ENCODE assay signal across 1 cellular context in the genomic region with DNA sequence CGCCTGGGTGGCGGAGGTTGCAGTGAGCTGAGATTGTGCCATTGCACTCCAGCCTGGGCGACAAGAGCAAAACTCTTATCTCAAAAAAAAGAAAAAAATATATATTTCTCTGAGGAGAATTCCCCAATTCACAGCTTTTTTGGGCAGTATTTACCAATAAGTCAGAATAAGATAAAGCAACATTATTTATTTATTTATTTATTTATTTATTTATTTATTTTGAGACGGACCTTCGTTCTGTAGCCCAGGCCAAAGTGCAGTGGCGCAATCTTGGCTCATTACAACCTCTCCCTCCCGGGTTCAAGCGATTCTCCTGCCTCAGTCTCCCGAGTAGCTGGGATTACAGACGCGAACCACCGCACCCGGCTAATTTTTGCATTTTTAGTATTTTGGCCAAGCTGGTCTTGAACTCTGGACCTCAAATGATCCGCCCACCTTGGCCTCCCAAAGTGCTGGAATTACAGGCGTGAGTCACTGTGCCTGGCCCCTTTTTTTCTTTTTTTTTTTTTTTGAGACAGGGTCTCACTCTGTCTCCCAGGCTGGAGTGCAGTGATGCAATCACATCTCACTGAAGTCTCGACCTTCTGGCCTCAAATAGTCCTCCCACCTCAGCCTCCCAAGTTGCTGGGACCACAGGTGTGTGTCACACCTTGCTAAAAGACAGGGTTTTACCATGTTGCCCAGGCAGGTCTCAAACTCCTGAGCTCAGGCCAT. TPM values are rescaled to one million over a fixed set of nuclear protein-coding genes. Genes with fewer than 3 reads are reported as not detected.
"Had no signal": no experiment of that assay in that cellular context is flagged by ENCODE, and none has a peak within 500 bp of the region (broad histone marks: within the 10 kb centered on the region; RNA-seq: fewer than 3 reads in every experiment).

No MANE protein-coding gene starts in this region.

RNA-seq across cellular contexts. Expression of a gene that starts 43.6 kb away (rescaled TPM):
- total RNA-seq: activated B cell treated with CpG ODN at 0.5 μM for 24 hours had no signal
